Comparison of ENCODE assay signal across 25 cellular contexts in genomic region chr2:154706660-154707059, GRCh38. TPM values are rescaled to one million over a fixed set of nuclear protein-coding genes. Genes with fewer than 3 reads are reported as not detected.
A peak's percentile ranks its signal among the peaks of the same experiment; 100 is the strongest.
DNase-seq lines count a peak whose midpoint lies in the region; ATAC-seq, FAIRE-seq and TF ChIP-seq lines count a peak whose summit lies in the region.
"Had no signal": no experiment of that assay in that cellular context is flagged by ENCODE, and none has a peak within 500 bp of the region (broad histone marks: within the 10 kb centered on the region; RNA-seq: fewer than 3 reads in every experiment).

No MANE protein-coding gene starts in this region.

- FAIRE-seq in urothelium cell line (lab: Jason Lieb, UNC) = no peak
- FAIRE-seq: K562 had no signal

- H4K20me1 ChIP-seq in OCI-LY1 (ENCODE audit: insufficient read depth, low read length) = no peaks in the 10 kb centered on the region

- in situ Hi-C loops in HAP-1 (cut with MboI; ENCODE audit: low sequenced_read_pairs) = no loop called here

- ATAC-seq in mucosa of descending colon = peak; percentile 64
- ATAC-seq: K562, PC-3 had no signal

- peak overlapping the region; percentile 19 for H3K4me2 ChIP-seq in OCI-LY1 (ENCODE audit: low read length)

- no peaks in the 10 kb centered on the region for H3K36me3 ChIP-seq in OCI-LY1 (ENCODE audit: insufficient read depth, low read length)
- H3K36me3 ChIP-seq in mucosa of descending colon (ENCODE audit: low read depth) = no peaks in the 10 kb centered on the region
- H3K36me3 ChIP-seq in HAP-1 (replicated peaks) = no peaks in the 10 kb centered on the region

- no peak for TF ChIP-seq CTCF in OCI-LY1 (IDR thresholded peaks at IDR 0.05; ENCODE audit: low read length)
- TF ChIP-seq CTCF in mucosa of descending colon (IDR thresholded peaks at IDR 0.05) = no peak

- no peak overlapping the region for H3K27ac ChIP-seq in OCI-LY1 (ENCODE audit: low read depth, low read length, poor library complexity, severe bottlenecking)
- H3K27ac ChIP-seq: C4-2B, SK-N-MC had no signal

- no peaks in the 10 kb centered on the region for H3K27me3 ChIP-seq in OCI-LY1 (ENCODE audit: insufficient read depth, low read length)
- no peaks in the 10 kb centered on the region for H3K27me3 ChIP-seq in HAP-1 (ENCODE audit: low read depth)

- no peaks in the 10 kb centered on the region for H3F3A ChIP-seq in OCI-LY1 (ENCODE audit: insufficient read depth, low read length)

- DNase-seq in NCI-H2227 treated with DMSO at 0.1 percent for 48 hours (lab: John Stamatoyannopoulos, UW) (peak; percentile 36), NCI-H2227 (lab: John Stamatoyannopoulos, UW; ENCODE audit: unreplicated experiment) (no peak), LoVo (ENCODE audit: low spot score) (peak; percentile 46), mucosa of descending colon (no peak), urothelium cell line (ENCODE audit: low spot score) (no peak), HAP-1 (ENCODE audit: low spot score in 2 of 2) (no peak), NCI-H146 (lab: John Stamatoyannopoulos, UW) (no peak)
- DNase-seq: Calu3; CD8-positive, alpha-beta memory T cell; DMS53; H7; HFFc6; NCI-H1105; NCI-H2029 treated with DMSO at 0.1 percent for 48 hours; NCI-H446 treated with DMSO at 0.1 percent for 48 hours; NCI-H82; PC-3; RPMI8226; SHP77 treated with DMSO at 0.1 percent for 48 hours had no signal

- H3K9me2 ChIP-seq in OCI-LY1 (ENCODE audit: low read depth, low read length) = no peaks in the 10 kb centered on the region

- H3K4me3 ChIP-seq in OCI-LY1 (ENCODE audit: low read depth, low read length, poor library complexity, severe bottlenecking) (no peak overlapping the region), mucosa of descending colon (no peak overlapping the region), HAP-1 (no peak overlapping the region)
- H3K4me3 ChIP-seq: K562, SK-N-MC had no signal

- no peaks in the 10 kb centered on the region for H3K79me2 ChIP-seq in OCI-LY1 (ENCODE audit: insufficient read depth, low read length)

- intact Hi-C loops in mucosa of descending colon (cut with DNase I, micrococcal nuclease) = no loop called here

- H2AFZ ChIP-seq in OCI-LY1 (ENCODE audit: low read length) = peak overlapping the region; percentile 86; the same call in 1 of the 2 replicates

- H3K9ac ChIP-seq in OCI-LY1 (ENCODE audit: low read length) = no peak overlapping the region

- H3K4me1 ChIP-seq in OCI-LY1 (ENCODE audit: insufficient read depth, low read length, severe bottlenecking) (peaks cover 36% of the 10 kb centered on the region), mucosa of descending colon (ENCODE audit: low read depth) (no peaks in the 10 kb centered on the region), HAP-1 (no peaks in the 10 kb centered on the region)

- H3K9me3 ChIP-seq in OCI-LY1 (ENCODE audit: low read length) (no peaks in the 10 kb centered on the region), mucosa of descending colon (no peaks in the 10 kb centered on the region), HAP-1 (no peaks in the 10 kb centered on the region)

RNA-seq across cellular contexts. Expression of gene KCNJ3, which starts 8.2 kb away (rescaled TPM):
- under 1 TPM; 0.29 to 0.54 (median 0.38) TPM for total RNA-seq in mucosa of descending colon
- total RNA-seq: A172; CD8-positive, alpha-beta memory T cell; HFFc6; K562; PC-3; T-helper 2 cell treated with Interferon-gamma antibody and Interleukin-4, amounts not matched to agents 100 ng/mL and 5 ng/mL, for 36 hours had no signal

Comparison
In these comparisons a context has a peak if more than half of its experiments do, and no peak if none do; other contexts are left out.
1. DNase-seq: peak in NCI-H2227 treated with DMSO at 0.1 percent for 48 hours (single experiment) and LoVo (single experiment); none in NCI-H2227 (single experiment), mucosa of descending colon (0 of 3), urothelium cell line (single experiment), HAP-1 (0 of 2) and NCI-H146 (single experiment).